1 cellular context compared by ENCODE assay signal in genomic region chr11:64793271-64794160, GRCh38.
TF ChIP-seq lines count a peak whose summit lies in the region.

No MANE protein-coding gene starts in this region.

TF ChIP-seq in IMR-90, 13 proteins besides CTCF, POLR2A, EP300 and RAD21 (continued from another document):
- TF ChIP-seq, protein P1, sequence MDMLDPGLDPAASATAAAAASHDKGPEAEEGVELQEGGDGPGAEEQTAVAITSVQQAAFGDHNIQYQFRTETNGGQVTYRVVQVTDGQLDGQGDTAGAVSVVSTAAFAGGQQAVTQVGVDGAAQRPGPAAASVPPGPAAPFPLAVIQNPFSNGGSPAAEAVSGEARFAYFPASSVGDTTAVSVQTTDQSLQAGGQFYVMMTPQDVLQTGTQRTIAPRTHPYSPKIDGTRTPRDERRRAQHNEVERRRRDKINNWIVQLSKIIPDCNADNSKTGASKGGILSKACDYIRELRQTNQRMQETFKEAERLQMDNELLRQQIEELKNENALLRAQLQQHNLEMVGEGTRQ (IDR thresholded peaks at IDR 0.05; ENCODE audit: low read depth, low read length), result no peak
- TF ChIP-seq RCOR1 (IDR thresholded peaks at IDR 0.05; ENCODE audit: insufficient replicate concordance, low read length) (no peak), MAFK (IDR thresholded peaks at IDR 0.05; ENCODE audit: low read depth, low read length) (no peak), FOS (IDR thresholded peaks at IDR 0.05; ENCODE audit: low read depth, low read length) (no peak)
- TF ChIP-seq, protein P2, sequence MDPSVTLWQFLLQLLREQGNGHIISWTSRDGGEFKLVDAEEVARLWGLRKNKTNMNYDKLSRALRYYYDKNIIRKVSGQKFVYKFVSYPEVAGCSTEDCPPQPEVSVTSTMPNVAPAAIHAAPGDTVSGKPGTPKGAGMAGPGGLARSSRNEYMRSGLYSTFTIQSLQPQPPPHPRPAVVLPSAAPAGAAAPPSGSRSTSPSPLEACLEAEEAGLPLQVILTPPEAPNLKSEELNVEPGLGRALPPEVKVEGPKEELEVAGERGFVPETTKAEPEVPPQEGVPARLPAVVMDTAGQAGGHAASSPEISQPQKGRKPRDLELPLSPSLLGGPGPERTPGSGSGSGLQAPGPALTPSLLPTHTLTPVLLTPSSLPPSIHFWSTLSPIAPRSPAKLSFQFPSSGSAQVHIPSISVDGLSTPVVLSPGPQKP (IDR thresholded peaks at IDR 0.05; ENCODE audit: borderline replicate concordance, low read depth, low read length), result no peak
TF ChIP-seq in IMR-90: peak in this region for 0.
